1 cellular context compared by ENCODE assay signal in the genomic region with DNA sequence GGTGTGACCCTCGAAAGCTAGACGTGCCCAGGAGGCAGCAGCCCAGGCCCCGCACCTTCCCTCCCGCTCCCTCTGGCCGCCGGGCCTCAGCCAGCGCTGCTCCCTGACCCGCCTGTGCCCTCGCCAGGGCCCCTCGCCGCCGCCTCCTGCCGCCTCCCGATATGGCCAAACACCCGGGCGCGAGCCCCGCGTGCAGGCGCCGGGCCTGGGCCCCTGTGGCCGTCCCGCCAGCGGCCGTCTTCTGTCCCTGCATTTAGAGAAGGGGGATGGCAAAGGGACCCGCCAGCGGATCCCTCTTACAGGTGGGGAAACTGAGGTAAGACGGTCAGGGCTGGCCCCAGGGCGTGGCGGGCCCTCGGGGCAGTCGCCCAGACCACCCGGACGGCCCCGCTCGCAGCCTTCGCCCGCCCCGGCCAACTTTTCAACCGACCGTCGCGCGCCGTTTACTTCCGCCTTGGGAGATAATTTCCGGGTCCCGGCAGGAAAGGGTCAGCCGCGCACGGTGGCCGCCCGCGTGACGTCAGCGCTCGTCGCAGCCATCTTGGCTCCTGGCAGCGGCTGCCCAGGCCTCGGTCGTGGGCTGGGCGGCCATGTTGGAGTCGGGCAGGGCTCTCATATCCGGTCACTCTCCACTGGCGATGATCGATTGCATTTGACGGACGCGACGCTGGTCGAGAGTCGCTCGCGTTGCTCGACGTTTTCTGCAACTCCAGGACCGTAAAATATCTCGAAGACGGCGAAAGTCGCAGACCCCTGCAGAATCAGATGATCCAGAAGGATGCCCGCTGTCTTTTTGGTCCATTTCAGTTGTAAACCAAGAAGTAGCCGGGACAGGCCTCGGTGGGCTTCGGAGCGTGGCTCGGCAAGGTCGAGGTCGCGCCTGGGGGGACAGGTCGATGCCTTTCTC.
A peak's percentile ranks its signal among the peaks of the same experiment; 100 is the strongest.
TF ChIP-seq lines count a peak whose summit lies in the region.

No MANE protein-coding gene starts in this region.

TF ChIP-seq in WTC11, 78 proteins besides CTCF, POLR2A, EP300 and RAD21 (continued from another document and continues in another):
- no peak for TF ChIP-seq AFF4 (CRISPR knock-in tag; IDR thresholded peaks at IDR 0.05; ENCODE audit: borderline replicate concordance)
- TF ChIP-seq, protein P1, sequence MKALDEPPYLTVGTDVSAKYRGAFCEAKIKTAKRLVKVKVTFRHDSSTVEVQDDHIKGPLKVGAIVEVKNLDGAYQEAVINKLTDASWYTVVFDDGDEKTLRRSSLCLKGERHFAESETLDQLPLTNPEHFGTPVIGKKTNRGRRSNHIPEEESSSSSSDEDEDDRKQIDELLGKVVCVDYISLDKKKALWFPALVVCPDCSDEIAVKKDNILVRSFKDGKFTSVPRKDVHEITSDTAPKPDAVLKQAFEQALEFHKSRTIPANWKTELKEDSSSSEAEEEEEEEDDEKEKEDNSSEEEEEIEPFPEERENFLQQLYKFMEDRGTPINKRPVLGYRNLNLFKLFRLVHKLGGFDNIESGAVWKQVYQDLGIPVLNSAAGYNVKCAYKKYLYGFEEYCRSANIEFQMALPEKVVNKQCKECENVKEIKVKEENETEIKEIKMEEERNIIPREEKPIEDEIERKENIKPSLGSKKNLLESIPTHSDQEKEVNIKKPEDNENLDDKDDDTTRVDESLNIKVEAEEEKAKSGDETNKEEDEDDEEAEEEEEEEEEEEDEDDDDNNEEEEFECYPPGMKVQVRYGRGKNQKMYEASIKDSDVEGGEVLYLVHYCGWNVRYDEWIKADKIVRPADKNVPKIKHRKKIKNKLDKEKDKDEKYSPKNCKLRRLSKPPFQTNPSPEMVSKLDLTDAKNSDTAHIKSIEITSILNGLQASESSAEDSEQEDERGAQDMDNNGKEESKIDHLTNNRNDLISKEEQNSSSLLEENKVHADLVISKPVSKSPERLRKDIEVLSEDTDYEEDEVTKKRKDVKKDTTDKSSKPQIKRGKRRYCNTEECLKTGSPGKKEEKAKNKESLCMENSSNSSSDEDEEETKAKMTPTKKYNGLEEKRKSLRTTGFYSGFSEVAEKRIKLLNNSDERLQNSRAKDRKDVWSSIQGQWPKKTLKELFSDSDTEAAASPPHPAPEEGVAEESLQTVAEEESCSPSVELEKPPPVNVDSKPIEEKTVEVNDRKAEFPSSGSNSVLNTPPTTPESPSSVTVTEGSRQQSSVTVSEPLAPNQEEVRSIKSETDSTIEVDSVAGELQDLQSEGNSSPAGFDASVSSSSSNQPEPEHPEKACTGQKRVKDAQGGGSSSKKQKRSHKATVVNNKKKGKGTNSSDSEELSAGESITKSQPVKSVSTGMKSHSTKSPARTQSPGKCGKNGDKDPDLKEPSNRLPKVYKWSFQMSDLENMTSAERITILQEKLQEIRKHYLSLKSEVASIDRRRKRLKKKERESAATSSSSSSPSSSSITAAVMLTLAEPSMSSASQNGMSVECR (CRISPR knock-in tag; IDR thresholded peaks at IDR 0.05; ENCODE audit: borderline replicate concordance) = peak; percentile 64; the same call in 1 of the 2 replicates
- no peak for TF ChIP-seq JAZF1 (CRISPR knock-in tag; IDR thresholded peaks at IDR 0.05)
- no peak for TF ChIP-seq ZNF232 (CRISPR knock-in tag; IDR thresholded peaks at IDR 0.05)
- TF ChIP-seq NR2C2 (CRISPR knock-in tag; IDR thresholded peaks at IDR 0.05) = peak; percentile 86
- no peak for TF ChIP-seq ZSCAN18 (CRISPR knock-in tag; IDR thresholded peaks at IDR 0.05)
- TF ChIP-seq USF1 (CRISPR knock-in tag; IDR thresholded peaks at IDR 0.05) = no peak
- TF ChIP-seq NFE2L1 (CRISPR knock-in tag; IDR thresholded peaks at IDR 0.05) = no peak; the same call in 1 of the 2 replicates
- no peak for TF ChIP-seq ATF3 (CRISPR knock-in tag; conservative IDR thresholded peaks at IDR 0.05)
- no peak for TF ChIP-seq SMAD3 (CRISPR knock-in tag; IDR thresholded peaks at IDR 0.05; ENCODE audit: borderline replicate concordance)
- TF ChIP-seq FOXK1 (CRISPR knock-in tag; IDR thresholded peaks at IDR 0.05) = peak; percentile 94
- TF ChIP-seq, protein P2, sequence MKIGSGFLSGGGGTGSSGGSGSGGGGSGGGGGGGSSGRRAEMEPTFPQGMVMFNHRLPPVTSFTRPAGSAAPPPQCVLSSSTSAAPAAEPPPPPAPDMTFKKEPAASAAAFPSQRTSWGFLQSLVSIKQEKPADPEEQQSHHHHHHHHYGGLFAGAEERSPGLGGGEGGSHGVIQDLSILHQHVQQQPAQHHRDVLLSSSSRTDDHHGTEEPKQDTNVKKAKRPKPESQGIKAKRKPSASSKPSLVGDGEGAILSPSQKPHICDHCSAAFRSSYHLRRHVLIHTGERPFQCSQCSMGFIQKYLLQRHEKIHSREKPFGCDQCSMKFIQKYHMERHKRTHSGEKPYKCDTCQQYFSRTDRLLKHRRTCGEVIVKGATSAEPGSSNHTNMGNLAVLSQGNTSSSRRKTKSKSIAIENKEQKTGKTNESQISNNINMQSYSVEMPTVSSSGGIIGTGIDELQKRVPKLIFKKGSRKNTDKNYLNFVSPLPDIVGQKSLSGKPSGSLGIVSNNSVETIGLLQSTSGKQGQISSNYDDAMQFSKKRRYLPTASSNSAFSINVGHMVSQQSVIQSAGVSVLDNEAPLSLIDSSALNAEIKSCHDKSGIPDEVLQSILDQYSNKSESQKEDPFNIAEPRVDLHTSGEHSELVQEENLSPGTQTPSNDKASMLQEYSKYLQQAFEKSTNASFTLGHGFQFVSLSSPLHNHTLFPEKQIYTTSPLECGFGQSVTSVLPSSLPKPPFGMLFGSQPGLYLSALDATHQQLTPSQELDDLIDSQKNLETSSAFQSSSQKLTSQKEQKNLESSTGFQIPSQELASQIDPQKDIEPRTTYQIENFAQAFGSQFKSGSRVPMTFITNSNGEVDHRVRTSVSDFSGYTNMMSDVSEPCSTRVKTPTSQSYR (CRISPR knock-in tag; IDR thresholded peaks at IDR 0.05) = no peak
- no peak for TF ChIP-seq CREB1 (CRISPR knock-in tag; IDR thresholded peaks at IDR 0.05)
- no peak for TF ChIP-seq GTF2I (CRISPR knock-in tag; conservative IDR thresholded peaks at IDR 0.05)
- peak; percentile 76; the same call in 1 of the 2 replicates for TF ChIP-seq FOXP1 (CRISPR knock-in tag; IDR thresholded peaks at IDR 0.05; ENCODE audit: borderline replicate concordance)
- TF ChIP-seq, protein P3, sequence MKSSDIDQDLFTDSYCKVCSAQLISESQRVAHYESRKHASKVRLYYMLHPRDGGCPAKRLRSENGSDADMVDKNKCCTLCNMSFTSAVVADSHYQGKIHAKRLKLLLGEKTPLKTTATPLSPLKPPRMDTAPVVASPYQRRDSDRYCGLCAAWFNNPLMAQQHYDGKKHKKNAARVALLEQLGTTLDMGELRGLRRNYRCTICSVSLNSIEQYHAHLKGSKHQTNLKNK (CRISPR knock-in tag; IDR thresholded peaks at IDR 0.05) = no peak
- TF ChIP-seq GABPB1 (CRISPR knock-in tag; IDR thresholded peaks at IDR 0.05) = peak; percentile 45; the same call in 1 of the 2 replicates
- 0 out of 2 replicates have a peak, but pooled peaks have one; percentile 39 for TF ChIP-seq ZNF317 (CRISPR knock-in tag; IDR thresholded peaks at IDR 0.05; ENCODE audit: borderline replicate concordance, low read depth)
- no peak for TF ChIP-seq ATF6 (CRISPR knock-in tag; IDR thresholded peaks at IDR 0.05)
- no peak for TF ChIP-seq GRHL2 (CRISPR knock-in tag; IDR thresholded peaks at IDR 0.05; ENCODE audit: insufficient replicate concordance, severe bottlenecking)
- TF ChIP-seq HMGA2 (CRISPR knock-in tag; IDR thresholded peaks at IDR 0.05) = no peak
- no peak for TF ChIP-seq E2F4 (CRISPR knock-in tag; IDR thresholded peaks at IDR 0.05; ENCODE audit: borderline replicate concordance, low read depth)
- TF ChIP-seq NFYB (CRISPR knock-in tag; conservative IDR thresholded peaks at IDR 0.05; ENCODE audit: low read depth) = no peak
- no peak; the same call in 1 of the 2 replicates for TF ChIP-seq ZBTB43 (CRISPR knock-in tag; IDR thresholded peaks at IDR 0.05)
- peak; percentile 95 for TF ChIP-seq CREM (CRISPR knock-in tag; IDR thresholded peaks at IDR 0.05)
- TF ChIP-seq PRRX2 (CRISPR knock-in tag; IDR thresholded peaks at IDR 0.05) = no peak
- TF ChIP-seq FOXJ3 (CRISPR knock-in tag; IDR thresholded peaks at IDR 0.05; ENCODE audit: borderline replicate concordance) = no peak
- TF ChIP-seq ZNF423 (CRISPR knock-in tag; IDR thresholded peaks at IDR 0.05) = no peak
- TF ChIP-seq ZNF219 (CRISPR knock-in tag; IDR thresholded peaks at IDR 0.05; ENCODE audit: borderline replicate concordance) = no peak
- no peak for TF ChIP-seq ZNF396 (CRISPR knock-in tag; IDR thresholded peaks at IDR 0.05; ENCODE audit: borderline replicate concordance)
- TF ChIP-seq SP1 (CRISPR knock-in tag; conservative IDR thresholded peaks at IDR 0.05) = peak; percentile 80
- TF ChIP-seq, protein P4, sequence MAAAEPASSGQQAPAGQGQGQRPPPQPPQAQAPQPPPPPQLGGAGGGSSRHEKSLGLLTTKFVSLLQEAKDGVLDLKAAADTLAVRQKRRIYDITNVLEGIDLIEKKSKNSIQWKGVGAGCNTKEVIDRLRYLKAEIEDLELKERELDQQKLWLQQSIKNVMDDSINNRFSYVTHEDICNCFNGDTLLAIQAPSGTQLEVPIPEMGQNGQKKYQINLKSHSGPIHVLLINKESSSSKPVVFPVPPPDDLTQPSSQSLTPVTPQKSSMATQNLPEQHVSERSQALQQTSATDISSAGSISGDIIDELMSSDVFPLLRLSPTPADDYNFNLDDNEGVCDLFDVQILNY (CRISPR knock-in tag; IDR thresholded peaks at IDR 0.05) = peak; percentile 63; the same call in 1 of the 2 replicates
- no peak for TF ChIP-seq ELF4 (CRISPR knock-in tag; IDR thresholded peaks at IDR 0.05; ENCODE audit: low read depth)
